ENCODE assay signal across 20 cellular contexts in genomic region chr5:58274199-58274598, GRCh38.
DNase-seq lines count a peak whose midpoint lies in the region; ATAC-seq and TF ChIP-seq lines count a peak whose summit lies in the region.
"Had no signal": no experiment of that assay in that cellular context is flagged by ENCODE, and none has a peak within 500 bp of the region (broad histone marks: within the 10 kb centered on the region; RNA-seq: fewer than 3 reads in every experiment).

No MANE protein-coding gene starts in this region.

- no peaks in the 10 kb centered on the region for H3K4me1 ChIP-seq in GM23338 (ENCODE audit: insufficient read depth)
- H3K4me1 ChIP-seq in PC-3 (ENCODE audit: insufficient read depth, low read length), result peaks cover 8% of the 10 kb centered on the region; the same call in 1 of the 2 replicates

- H3K4me3 ChIP-seq in GM23338 (no peak overlapping the region), PC-3 (ENCODE audit: low read length) (no peak overlapping the region), epithelial cell of esophagus (ENCODE audit: low read length) (no peak overlapping the region)

- BruUV-seq in PC-3 (replicated peaks; lab: Mats Ljungman, UMichigan), result no TSS peak

- H4K20me1 ChIP-seq in GM23338 (replicated peaks; ENCODE audit: insufficient read depth) (no peaks in the 10 kb centered on the region), PC-3 (ENCODE audit: low read length) (no peaks in the 10 kb centered on the region)

- H3K36me3 Mint-ChIP-seq in GM23338 (ENCODE audit: low read depth), result no peaks in the 10 kb centered on the region
- no peaks in the 10 kb centered on the region for H3K36me3 Mint-ChIP-seq in natural killer cell treated with Interleukin-12 subunit alpha and Interleukin-12 subunit beta and Interleukin-15 and Interleukin-18, amount 100 ng/mL, for 72 hours

- H3K9me2 ChIP-seq in GM23338 (ENCODE audit: insufficient read depth) (no peaks in the 10 kb centered on the region), PC-3 (replicated peaks; ENCODE audit: low read length) (no peaks in the 10 kb centered on the region)

- H3K4me2 ChIP-seq in GM23338 (no peak overlapping the region), PC-3 (ENCODE audit: low read length) (no peak overlapping the region)

- H3K4me3 Mint-ChIP-seq in GM23338, result no peak overlapping the region
- no peak overlapping the region for H3K4me3 Mint-ChIP-seq in natural killer cell treated with Interleukin-12 subunit alpha and Interleukin-12 subunit beta and Interleukin-15 and Interleukin-18, amount 100 ng/mL, for 72 hours

- H2AFZ ChIP-seq in GM23338 (peak overlapping the region; percentile 83; the same call in 1 of the 2 replicates), PC-3 (ENCODE audit: low read length) (no peak overlapping the region)

- POLR2A ChIA-PET in PC-3 (lab: Charles Lee; ENCODE audit: unreplicated experiment), result no interaction called here

- no peaks in the 10 kb centered on the region for H3K9me3 Mint-ChIP-seq in GM23338
- H3K9me3 Mint-ChIP-seq in natural killer cell treated with Interleukin-12 subunit alpha and Interleukin-12 subunit beta and Interleukin-15 and Interleukin-18, amount 100 ng/mL, for 72 hours, result no peaks in the 10 kb centered on the region

- no peaks in the 10 kb centered on the region for H3K79me2 ChIP-seq in GM23338 (replicated peaks; ENCODE audit: insufficient read depth)
- H3K79me2 ChIP-seq in PC-3 (ENCODE audit: low read length), result no peaks in the 10 kb centered on the region

- no peaks in the 10 kb centered on the region for H3F3A ChIP-seq in GM23338 (replicated peaks; ENCODE audit: low read depth)
- H3F3A ChIP-seq in PC-3 (ENCODE audit: low read length, unreplicated experiment), result no peaks in the 10 kb centered on the region

- CTCF ChIA-PET in PC-3 (lab: Charles Lee), result no interaction called here

- no peak overlapping the region for H3K9ac ChIP-seq in PC-3 (ENCODE audit: low read length)

- intact Hi-C loops in PC-3 (cut with micrococcal nuclease), result no loop called here

- H3K36me3 ChIP-seq in GM23338 (ENCODE audit: insufficient read depth) (no peaks in the 10 kb centered on the region), PC-3 (ENCODE audit: low read depth, low read length) (no peaks in the 10 kb centered on the region)

- ATAC-seq in GM23338 (no peak), PC-3 (peak; percentile 45; the same call in 1 of the 2 replicates), HG02623 (IDR thresholded peaks at IDR 0.05; ENCODE audit: unreplicated experiment) (no peak)
- ATAC-seq in natural killer cell treated with Interleukin-12 subunit alpha and Interleukin-12 subunit beta and Interleukin-15 and Interleukin-18, amount 100 ng/mL, for 72 hours, result no peak
- ATAC-seq: Panc1, Right ventricle myocardium inferior had no signal

- no peak overlapping the region for H3K27ac Mint-ChIP-seq in GM23338
- H3K27ac Mint-ChIP-seq in natural killer cell treated with Interleukin-12 subunit alpha and Interleukin-12 subunit beta and Interleukin-15 and Interleukin-18, amount 100 ng/mL, for 72 hours, result no peak overlapping the region

- TF ChIP-seq CTCF in GM23338 (conservative IDR thresholded peaks at IDR 0.05; ENCODE audit: low read depth in 2 of 2) (no peak), PC-3 (conservative IDR thresholded peaks at IDR 0.05; ENCODE audit: low read depth, low read length) (no peak), epithelial cell of esophagus (IDR thresholded peaks at IDR 0.05; ENCODE audit: insufficient read depth, low read depth, low read length, missing control alignments) (no peak)

- H3K27me3 ChIP-seq in GM23338 (ENCODE audit: insufficient read depth) (no peaks in the 10 kb centered on the region), PC-3 (ENCODE audit: low read length) (no peaks in the 10 kb centered on the region)

- no peaks in the 10 kb centered on the region for H3K27me3 Mint-ChIP-seq in GM23338 (ENCODE audit: insufficient read depth, low read depth, poor library complexity)
- H3K27me3 Mint-ChIP-seq in natural killer cell treated with Interleukin-12 subunit alpha and Interleukin-12 subunit beta and Interleukin-15 and Interleukin-18, amount 100 ng/mL, for 72 hours, result no peaks in the 10 kb centered on the region

- no peaks in the 10 kb centered on the region for H3K4me1 Mint-ChIP-seq in GM23338
- H3K4me1 Mint-ChIP-seq in natural killer cell treated with Interleukin-12 subunit alpha and Interleukin-12 subunit beta and Interleukin-15 and Interleukin-18, amount 100 ng/mL, for 72 hours (ENCODE audit: low read depth in 2 of 2), result no peaks in the 10 kb centered on the region

- DNase-seq in GM23338 (ENCODE audit: low spot score) (no peak), PC-3 (peak; percentile 15), epithelial cell of esophagus (ENCODE audit: low read depth) (peak; percentile 51), renal cortical epithelial cell (ENCODE audit: low read depth) (peak; percentile 19), middle frontal gyrus (ENCODE audit: extremely low spot score, low spot score) (no peak)
- no peak for DNase-seq in natural killer cell treated with Interleukin-12 subunit alpha and Interleukin-12 subunit beta and Interleukin-15 and Interleukin-18, amount 100 ng/mL, for 72 hours (ENCODE audit: low spot score)
- DNase-seq: AML-193, DMS79, HCEC 1CT, Kasumi-1, MM.1S, NCI-H1092, NCI-H1436 treated with DMSO at 0.1 percent for 48 hours, NCI-H2029, NCI-H345, NCI-H524 treated with DMSO at 0.1 percent for 48 hours had no signal

- no peak overlapping the region for H3K27ac ChIP-seq in GM23338 (ENCODE audit: low read depth)
- H3K27ac ChIP-seq in PC-3 (ENCODE audit: low read length), result no peak overlapping the region
- H3K27ac ChIP-seq: C4-2B had no signal

- no peaks in the 10 kb centered on the region for H3K9me3 ChIP-seq in PC-3 (ENCODE audit: low read length)

TF ChIP-seq in GM23338, 12 proteins besides CTCF, POLR2A, EP300 and RAD21 (continues in another document):
- TF ChIP-seq ETS1 (IDR thresholded peaks at IDR 0.05), result no peak
- TF ChIP-seq ZNF462 (CRISPR knock-in tag; IDR thresholded peaks at IDR 0.05), result no peak
- no peak for TF ChIP-seq ZNF114 (CRISPR knock-in tag; IDR thresholded peaks at IDR 0.05)

Comparison
In these comparisons a context has a peak if more than half of its experiments do, and no peak if none do; other contexts are left out.
1. DNase-seq: peak in PC-3 (single experiment), epithelial cell of esophagus (single experiment) and renal cortical epithelial cell (single experiment); none in GM23338 (single experiment), natural killer cell treated with Interleukin-12 subunit alpha and Interleukin-12 subunit beta and Interleukin-15 and Interleukin-18, amount 100 ng/mL, for 72 hours (single experiment) and middle frontal gyrus (single experiment).